In the genomic region with DNA sequence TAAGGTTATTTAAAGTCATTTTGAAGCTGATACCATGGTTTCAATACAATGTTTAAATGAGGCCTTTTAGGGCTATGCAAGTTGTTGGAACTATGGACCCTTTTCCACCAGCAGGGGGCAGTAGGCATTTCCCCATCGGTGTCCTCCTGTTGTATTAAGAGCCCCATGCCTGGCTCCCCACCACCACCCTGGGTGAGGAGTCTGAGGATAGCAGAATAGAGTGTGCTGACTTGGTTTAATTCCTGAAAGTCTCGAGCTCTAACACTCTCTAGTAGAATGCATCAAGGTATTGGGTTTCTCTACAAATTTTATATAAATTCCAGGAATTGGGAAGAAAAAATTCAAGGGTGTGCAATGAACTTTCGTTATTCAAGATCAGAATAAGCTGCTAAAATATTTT, we compare ENCODE assay signal across 8 cellular contexts.
DNase-seq lines count a peak whose midpoint lies in the region; ATAC-seq, FAIRE-seq and TF ChIP-seq lines count a peak whose summit lies in the region.

No MANE protein-coding gene starts in this region.

- no peak overlapping the region for H3K4me3 Mint-ChIP-seq in activated CD4-positive, alpha-beta memory T cell treated with anti-CD3 and anti-CD28 coated beads for 36 hours
- no peak overlapping the region for H3K4me3 Mint-ChIP-seq in stimulated activated naive CD8-positive, alpha-beta T cell treated with anti-CD3 and anti-CD28 coated beads, Interleukin-15, amount 100 ng/mL, for 72 hours

- CTCF ChIA-PET in activated CD4-positive, alpha-beta memory T cell treated with anti-CD3 and anti-CD28 coated beads for 36 hours (lab: Charles Lee): interaction anchor here (0.9 to 2.1 kb wide), 16 partner anchors 9 to 345 kb away, joined by 3 to 21 read pairs (median 4); no protein-coding TSS in a partner anchor
- CTCF ChIA-PET in endothelial cell of umbilical vein (lab: Charles Lee): interaction anchor here (0.7 to 5.1 kb wide), 13 partner anchors 8 to 288 kb away, joined by 3 to 47 read pairs (median 5); partner anchors contain the start of gene JADE1

- dilution Hi-C loops in endothelial cell of umbilical vein (cut with MboI; ENCODE audit: extremely low pct_ligation_motif_present, low sequenced_read_pairs): no loop called here

- H3K27ac ChIP-seq in 22Rv1 (peak overlapping the region; percentile 68), endothelial cell of umbilical vein (ENCODE audit: insufficient read depth, low read depth, low read length) (no peak overlapping the region)

- H3K4me3 ChIP-seq in GM12875 (ENCODE audit: low read depth, low read length) (no peak overlapping the region), endothelial cell of umbilical vein (replicated peaks in 1 of 3; ENCODE audit: insufficient read depth in 1 of 3, low read depth in 1 of 3, low read length in 3 of 3) (no peak overlapping the region)

- TF ChIP-seq CTCF in 22Rv1 (IDR thresholded peaks at IDR 0.05): peak; percentile 82
- TF ChIP-seq CTCF in GM12875 (IDR thresholded peaks at IDR 0.05; ENCODE audit: borderline replicate concordance, insufficient read depth, low read depth, low read length): peak; percentile 67
- peak; percentile 44 to 59 for TF ChIP-seq CTCF in endothelial cell of umbilical vein (IDR thresholded peaks at IDR 0.05; ENCODE audit: extremely low read depth in 1 of 2, insufficient read depth in 1 of 2, low read depth in 1 of 2, low read length in 2 of 2)

- H3K9me3 Mint-ChIP-seq in activated CD4-positive, alpha-beta memory T cell treated with anti-CD3 and anti-CD28 coated beads for 36 hours: no peaks in the 10 kb centered on the region
- no peaks in the 10 kb centered on the region for H3K9me3 Mint-ChIP-seq in stimulated activated naive CD8-positive, alpha-beta T cell treated with anti-CD3 and anti-CD28 coated beads, Interleukin-15, amount 100 ng/mL, for 72 hours

- TF ChIP-seq POLR2A in endothelial cell of umbilical vein (IDR thresholded peaks at IDR 0.05; ENCODE audit: low read depth, low read length): no peak

- no peaks in the 10 kb centered on the region for H3K4me1 Mint-ChIP-seq in activated CD4-positive, alpha-beta memory T cell treated with anti-CD3 and anti-CD28 coated beads for 36 hours (ENCODE audit: low read depth)
- no peaks in the 10 kb centered on the region for H3K4me1 Mint-ChIP-seq in stimulated activated naive CD8-positive, alpha-beta T cell treated with anti-CD3 and anti-CD28 coated beads, Interleukin-15, amount 100 ng/mL, for 72 hours

- H3K4me2 ChIP-seq in endothelial cell of umbilical vein (ENCODE audit: insufficient read depth, low read length): no peak overlapping the region

- DNase-seq in NCI-H187 treated with DMSO at 0.1 percent for 48 hours (lab: John Stamatoyannopoulos, UW) (peak; percentile 2), endothelial cell of umbilical vein (ENCODE audit: low read depth, low spot score) (peak; percentile 49), myocyte (ENCODE audit: low read depth) (peak; percentile 58)
- peak; percentile 82 for DNase-seq in activated CD4-positive, alpha-beta memory T cell treated with anti-CD3 and anti-CD28 coated beads for 36 hours
- DNase-seq in stimulated activated naive CD8-positive, alpha-beta T cell treated with anti-CD3 and anti-CD28 coated beads, Interleukin-15, amount 100 ng/mL, for 72 hours: peak; percentile 46 to 62

- intact Hi-C loops in activated CD4-positive, alpha-beta memory T cell treated with anti-CD3 and anti-CD28 coated beads for 36 hours (cut with micrococcal nuclease): loop anchor here (1.0 to 10.0 kb wide), 6 partner anchors 100 to 518 kb away; partner anchors contain the start of genes JADE1 and SCLT1
- intact Hi-C loops in endothelial cell of umbilical vein (cut with micrococcal nuclease): loop anchor here (1.0 to 5.0 kb wide), 5 partner anchors 187 to 382 kb away; partner anchors contain the start of genes JADE1 and PGRMC2

- FAIRE-seq in endothelial cell of umbilical vein (lab: Jason Lieb, UNC): no peak

- POLR2A ChIA-PET in activated CD4-positive, alpha-beta memory T cell treated with anti-CD3 and anti-CD28 coated beads for 36 hours (lab: Charles Lee): no interaction called here
- POLR2A ChIA-PET in endothelial cell of umbilical vein (lab: Charles Lee): no interaction called here

- H2AFZ ChIP-seq in endothelial cell of umbilical vein (ENCODE audit: low read depth, low read length): no peak overlapping the region

- no peaks in the 10 kb centered on the region for H4K20me1 ChIP-seq in endothelial cell of umbilical vein (replicated peaks; ENCODE audit: control insufficient read depth, extremely low read depth, insufficient read depth, low read length)

- no peak overlapping the region for H3K27ac Mint-ChIP-seq in activated CD4-positive, alpha-beta memory T cell treated with anti-CD3 and anti-CD28 coated beads for 36 hours
- no peak overlapping the region for H3K27ac Mint-ChIP-seq in stimulated activated naive CD8-positive, alpha-beta T cell treated with anti-CD3 and anti-CD28 coated beads, Interleukin-15, amount 100 ng/mL, for 72 hours

- no peaks in the 10 kb centered on the region for H3K27me3 ChIP-seq in endothelial cell of umbilical vein (ENCODE audit: control insufficient read depth in 2 of 2, insufficient read depth in 2 of 2, low read length in 2 of 2)

- no TSS peak for BruUV-seq in endothelial cell of umbilical vein (replicated peaks; lab: Mats Ljungman, UMichigan)

- peak; percentile 95 for ATAC-seq in HG02642 (IDR thresholded peaks at IDR 0.05; ENCODE audit: poor library complexity, unreplicated experiment)
- ATAC-seq in stimulated activated naive CD8-positive, alpha-beta T cell treated with anti-CD3 and anti-CD28 coated beads, Interleukin-15, amount 100 ng/mL, for 72 hours: peak; percentile 89

- no peaks in the 10 kb centered on the region for H3K36me3 ChIP-seq in endothelial cell of umbilical vein (ENCODE audit: control insufficient read depth in 2 of 2, extremely low read depth in 1 of 2, insufficient read depth in 2 of 2, low read length in 2 of 2)

- peaks cover 38% of the 10 kb centered on the region for H3K4me1 ChIP-seq in endothelial cell of umbilical vein (ENCODE audit: control insufficient read depth, extremely low read depth, insufficient read depth, low read length)

- no peaks in the 10 kb centered on the region for H3K79me2 ChIP-seq in endothelial cell of umbilical vein (ENCODE audit: control insufficient read depth, insufficient read depth, low read length)

- peaks cover 4% of the 10 kb centered on the region for H3K27me3 Mint-ChIP-seq in activated CD4-positive, alpha-beta memory T cell treated with anti-CD3 and anti-CD28 coated beads for 36 hours
- H3K27me3 Mint-ChIP-seq in stimulated activated naive CD8-positive, alpha-beta T cell treated with anti-CD3 and anti-CD28 coated beads, Interleukin-15, amount 100 ng/mL, for 72 hours: peaks cover 7% of the 10 kb centered on the region

- H3K9me3 ChIP-seq in endothelial cell of umbilical vein (replicated peaks; ENCODE audit: control insufficient read depth, insufficient read depth, low read length): no peaks in the 10 kb centered on the region

- no peak overlapping the region for H3K9ac ChIP-seq in endothelial cell of umbilical vein (replicated peaks; ENCODE audit: extremely low read depth, insufficient read depth, low read length)

- no peaks in the 10 kb centered on the region for H3K9me1 ChIP-seq in endothelial cell of umbilical vein (replicated peaks; ENCODE audit: control insufficient read depth, extremely low read depth, insufficient read depth, low read length)

- H3K36me3 Mint-ChIP-seq in activated CD4-positive, alpha-beta memory T cell treated with anti-CD3 and anti-CD28 coated beads for 36 hours: no peaks in the 10 kb centered on the region

TF ChIP-seq in endothelial cell of umbilical vein, 7 proteins besides CTCF, POLR2A, EP300 and RAD21:
- TF ChIP-seq GATA2 (IDR thresholded peaks at IDR 0.05; ENCODE audit: insufficient read depth, insufficient read length, low read depth, low read length) (no peak), FOS (IDR thresholded peaks at IDR 0.05; ENCODE audit: borderline replicate concordance, insufficient read depth, low read length) (no peak), JUN (IDR thresholded peaks at IDR 0.05; ENCODE audit: borderline replicate concordance, insufficient read depth, insufficient read length, low read depth) (no peak), MYC (IDR thresholded peaks at IDR 0.05; ENCODE audit: low read depth, low read length) (no peak), POLR2AphosphoS5 (IDR thresholded peaks at IDR 0.05; ENCODE audit: insufficient read depth, low read depth, low read length) (no peak), EZH2 (IDR thresholded peaks at IDR 0.05; ENCODE audit: borderline replicate concordance, low read depth, low read length, severe bottlenecking) (no peak)
- TF ChIP-seq, protein P1, sequence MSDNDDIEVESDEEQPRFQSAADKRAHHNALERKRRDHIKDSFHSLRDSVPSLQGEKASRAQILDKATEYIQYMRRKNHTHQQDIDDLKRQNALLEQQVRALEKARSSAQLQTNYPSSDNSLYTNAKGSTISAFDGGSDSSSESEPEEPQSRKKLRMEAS (IDR thresholded peaks at IDR 0.05; ENCODE audit: insufficient read depth, insufficient read length): no peak
TF ChIP-seq in endothelial cell of umbilical vein: peak in this region for 0.

Comparison
In these comparisons a context has a peak if more than half of its experiments do, and no peak if none do; other contexts are left out.
1. DNase-seq: peak in every context shown above with its lines; median percentile 82 in activated CD4-positive, alpha-beta memory T cell treated with anti-CD3 and anti-CD28 coated beads for 36 hours; 58 in myocyte; 54 in stimulated activated naive CD8-positive, alpha-beta T cell treated with anti-CD3 and anti-CD28 coated beads, Interleukin-15, amount 100 ng/mL, for 72 hours; 49 in endothelial cell of umbilical vein; 2 in NCI-H187 treated with DMSO at 0.1 percent for 48 hours.